ENCODE assay signal across 17 cellular contexts in genomic region chr1:231705860-231706553, GRCh38.
"Had no signal": no experiment of that assay in that cellular context is flagged by ENCODE, and none has a peak within 500 bp of the region (broad histone marks: within the 10 kb centered on the region; RNA-seq: fewer than 3 reads in every experiment).

No MANE protein-coding gene starts in this region.

- H3K4me1 ChIP-seq: testis, upper lobe of left lung had no signal

- ATAC-seq: gastroesophageal sphincter; left colon; naive thymus-derived CD8-positive, alpha-beta T cell; stimulated activated naive CD8-positive, alpha-beta T cell treated with anti-CD3 and anti-CD28 coated beads, Interleukin-15, amount 100 ng/mL, for 72 hours had no signal

- H3K9me3 ChIP-seq: gastroesophageal sphincter, heart right ventricle, testis, upper lobe of left lung had no signal

- DNase-seq: activated CD4-positive, alpha-beta T cell treated with anti-CD3 and anti-CD28 coated beads, Interleukin-2, amount 50 U/mL, for 1 hour; activated CD8-positive, alpha-beta memory T cell treated with anti-CD3 and anti-CD28 coated beads for 24 hours; activated naive CD4-positive, alpha-beta T cell; activated naive CD8-positive, alpha-beta T cell treated with anti-CD3 and anti-CD28 coated beads, Interleukin-2, amount 10 ng/mL, durations not matched to agents 7 days and 5 days; anterior cingulate cortex; dorsolateral prefrontal cortex; endodermal cell; heart right ventricle; left colon; naive thymus-derived CD8-positive, alpha-beta T cell; posterior cingulate gyrus; retina; stimulated activated naive CD8-positive, alpha-beta T cell treated with anti-CD3 and anti-CD28 coated beads, Interleukin-15, amount 100 ng/mL, for 72 hours; testis; upper lobe of left lung had no signal

- H3K27ac ChIP-seq: gastroesophageal sphincter, heart right ventricle, testis, upper lobe of left lung had no signal

- H3K36me3 ChIP-seq: gastroesophageal sphincter, upper lobe of left lung had no signal

- H3K27me3 ChIP-seq: heart right ventricle, testis, upper lobe of left lung had no signal

- H3K4me3 ChIP-seq: dorsolateral prefrontal cortex, gastroesophageal sphincter, heart right ventricle, smooth muscle cell, testis, upper lobe of left lung had no signal
